25 cellular contexts compared by ENCODE assay signal in genomic region chr5:76555114-76555513, GRCh38.
A peak's percentile ranks its signal among the peaks of the same experiment; 100 is the strongest.
DNase-seq lines count a peak whose midpoint lies in the region; ATAC-seq and TF ChIP-seq lines count a peak whose summit lies in the region.
"Had no signal": no experiment of that assay in that cellular context is flagged by ENCODE, and none has a peak within 500 bp of the region (broad histone marks: within the 10 kb centered on the region; RNA-seq: fewer than 3 reads in every experiment).

No MANE protein-coding gene starts in this region.

- H3K36me3 Mint-ChIP-seq in CD8-positive, alpha-beta T cell = peaks cover 25% of the 10 kb centered on the region
- peaks cover 12% of the 10 kb centered on the region for H3K36me3 Mint-ChIP-seq in activated T-helper 1 cell treated with anti-CD3 and anti-CD28 coated beads, Interleukin-12 subunit alpha, Interleukin-12 subunit beta, Interleukin-2, Interleukin-4 antibody, amounts not matched to agents 30 ng/mL and 10 ng/mL and 1 ng/mL, durations not matched to agents 14 hours and 24 hours and 36 hours (ENCODE audit: low read depth)
- peaks cover 7% of the 10 kb centered on the region for H3K36me3 Mint-ChIP-seq in natural killer cell treated with Interleukin-12 subunit alpha and Interleukin-12 subunit beta and Interleukin-15 and Interleukin-18, amount 100 ng/mL, for 72 hours

- H3K4me1 Mint-ChIP-seq in CD8-positive, alpha-beta T cell (ENCODE audit: low read depth) = peaks cover 38% of the 10 kb centered on the region
- H3K4me1 Mint-ChIP-seq in activated T-helper 1 cell treated with anti-CD3 and anti-CD28 coated beads, Interleukin-12 subunit alpha, Interleukin-12 subunit beta, Interleukin-2, Interleukin-4 antibody, amounts not matched to agents 30 ng/mL and 10 ng/mL and 1 ng/mL, durations not matched to agents 14 hours and 24 hours and 36 hours (ENCODE audit: low read depth) = peaks cover 48% of the 10 kb centered on the region
- peaks cover 58 to 70% of the 10 kb centered on the region in 2 donors for H3K4me1 Mint-ChIP-seq in natural killer cell treated with Interleukin-12 subunit alpha and Interleukin-12 subunit beta and Interleukin-15 and Interleukin-18, amount 100 ng/mL, for 72 hours (ENCODE audit: low read depth in 2 of 2)

- POLR2A ChIA-PET in CD8-positive, alpha-beta T cell (lab: Charles Lee) = no interaction called here

- H3K27me3 Mint-ChIP-seq in CD8-positive, alpha-beta T cell (ENCODE audit: low read depth) = no peaks in the 10 kb centered on the region
- H3K27me3 Mint-ChIP-seq in activated T-helper 1 cell treated with anti-CD3 and anti-CD28 coated beads, Interleukin-12 subunit alpha, Interleukin-12 subunit beta, Interleukin-2, Interleukin-4 antibody, amounts not matched to agents 30 ng/mL and 10 ng/mL and 1 ng/mL, durations not matched to agents 14 hours and 24 hours and 36 hours (ENCODE audit: insufficient read depth) = no peaks in the 10 kb centered on the region
- H3K27me3 Mint-ChIP-seq in natural killer cell treated with Interleukin-12 subunit alpha and Interleukin-12 subunit beta and Interleukin-15 and Interleukin-18, amount 100 ng/mL, for 72 hours = no peaks in the 10 kb centered on the region

- H3K9me3 ChIP-seq in CD8-positive, alpha-beta T cell (ENCODE audit: low read length) = no peaks in the 10 kb centered on the region
- H3K9me3 ChIP-seq in thyroid gland = no peaks in the 10 kb centered on the region

- no peak for TF ChIP-seq POLR2A in thyroid gland (IDR thresholded peaks at IDR 0.05)

- H3K4me1 ChIP-seq in CD8-positive, alpha-beta T cell (ENCODE audit: insufficient read depth, low read length) = no peaks in the 10 kb centered on the region
- peaks cover 0 to 14% of the 10 kb centered on the region in 2 donors for H3K4me1 ChIP-seq in thyroid gland

- H3K4me3 Mint-ChIP-seq in CD8-positive, alpha-beta T cell = no peak overlapping the region
- H3K4me3 Mint-ChIP-seq in activated T-helper 1 cell treated with anti-CD3 and anti-CD28 coated beads, Interleukin-12 subunit alpha, Interleukin-12 subunit beta, Interleukin-2, Interleukin-4 antibody, amounts not matched to agents 30 ng/mL and 10 ng/mL and 1 ng/mL, durations not matched to agents 14 hours and 24 hours and 36 hours = no peak overlapping the region
- H3K4me3 Mint-ChIP-seq in natural killer cell treated with Interleukin-12 subunit alpha and Interleukin-12 subunit beta and Interleukin-15 and Interleukin-18, amount 100 ng/mL, for 72 hours = peak overlapping the region; percentile 28

- no peak overlapping the region for H3K4me3 ChIP-seq in CD8-positive, alpha-beta T cell (ENCODE audit: low read depth, low read length)
- no peak overlapping the region for H3K4me3 ChIP-seq in thyroid gland (replicated peaks in 1 of 3)
- H3K4me3 ChIP-seq: BLaER1 treated with 17β-estradiol and CSF1 and Interleukin-3, amounts not matched to agents 10 nM and 100 nM had no signal

- H3K27me3 ChIP-seq in CD8-positive, alpha-beta T cell (ENCODE audit: insufficient read depth, low read length) = no peaks in the 10 kb centered on the region
- no peaks in the 10 kb centered on the region for H3K27me3 ChIP-seq in thyroid gland
- H3K27me3 ChIP-seq: BLaER1 treated with 17β-estradiol and CSF1 and Interleukin-3, amounts not matched to agents 10 nM and 100 nM had no signal

- CTCF ChIA-PET in CD8-positive, alpha-beta T cell (lab: Charles Lee) = no interaction called here

- H3K27ac ChIP-seq in CD8-positive, alpha-beta T cell (ENCODE audit: low read depth, low read length) = no peak overlapping the region
- H3K27ac ChIP-seq in thyroid gland = no peak overlapping the region
- H3K27ac ChIP-seq: 22Rv1; BLaER1 treated with 17β-estradiol and CSF1 and Interleukin-3, amounts not matched to agents 10 nM and 100 nM; HL-60 had no signal

- peak overlapping the region; percentile 7 for H3K27ac Mint-ChIP-seq in CD8-positive, alpha-beta T cell
- H3K27ac Mint-ChIP-seq in activated T-helper 1 cell treated with anti-CD3 and anti-CD28 coated beads, Interleukin-12 subunit alpha, Interleukin-12 subunit beta, Interleukin-2, Interleukin-4 antibody, amounts not matched to agents 30 ng/mL and 10 ng/mL and 1 ng/mL, durations not matched to agents 14 hours and 24 hours and 36 hours = peak overlapping the region; percentile 31
- H3K27ac Mint-ChIP-seq in natural killer cell treated with Interleukin-12 subunit alpha and Interleukin-12 subunit beta and Interleukin-15 and Interleukin-18, amount 100 ng/mL, for 72 hours = peak overlapping the region; percentile 75 to 76

- ATAC-seq in activated CD4-positive, CD25-positive, alpha-beta regulatory T cell treated with anti-CD3 and anti-CD28 coated beads, Interleukin-2, amount 50 U/mL, for 24 hours = peak; percentile 44 to 58
- ATAC-seq in CD8-positive, alpha-beta T cell = no peak
- peak; percentile 63 to 78 for ATAC-seq in natural killer cell treated with Interleukin-12 subunit alpha and Interleukin-12 subunit beta and Interleukin-15 and Interleukin-18, amount 100 ng/mL, for 72 hours
- ATAC-seq in HG03442 (IDR thresholded peaks at IDR 0.05; ENCODE audit: unreplicated experiment) = no peak
- ATAC-seq: Panc1, SK-N-SH treated with all-trans-retinoic acid at 6 μM for 48 hours had no signal

- intact Hi-C loops in CD8-positive, alpha-beta T cell (cut with DNase I, micrococcal nuclease) = no loop called here
- intact Hi-C loops in activated T-helper 1 cell treated with anti-CD3 and anti-CD28 coated beads, Interleukin-12 subunit alpha, Interleukin-12 subunit beta, Interleukin-2, Interleukin-4 antibody, amounts not matched to agents 30 ng/mL and 10 ng/mL and 1 ng/mL, durations not matched to agents 14 hours and 24 hours and 36 hours (cut with micrococcal nuclease) = no loop called here
- intact Hi-C loops in thyroid gland (cut with DNase I) = no loop called here

- H3K36me3 ChIP-seq in CD8-positive, alpha-beta T cell (ENCODE audit: insufficient read depth, low read length) = no peaks in the 10 kb centered on the region
- H3K36me3 ChIP-seq in thyroid gland = no peaks in the 10 kb centered on the region

- TF ChIP-seq CTCF in CD8-positive, alpha-beta T cell (IDR thresholded peaks at IDR 0.05) = no peak
- no peak for TF ChIP-seq CTCF in thyroid gland (IDR thresholded peaks at IDR 0.05)

- WGBS in thyroid gland, 2 donors = 92 to 93% methylated on average over 4 of the region's 4 CpGs

- DNase-seq in activated CD4-positive, CD25-positive, alpha-beta regulatory T cell treated with anti-CD3 and anti-CD28 coated beads, Interleukin-2, amount 50 U/mL, for 72 hours = no peak
- no peak for DNase-seq in CD8-positive, alpha-beta T cell
- DNase-seq in activated T-helper 1 cell treated with anti-CD3 and anti-CD28 coated beads, Interleukin-12 subunit alpha, Interleukin-12 subunit beta, Interleukin-2, Interleukin-4 antibody, amounts not matched to agents 30 ng/mL and 10 ng/mL and 1 ng/mL, durations not matched to agents 14 hours and 24 hours and 36 hours (ENCODE audit: low spot score) = no peak
- DNase-seq in natural killer cell treated with Interleukin-12 subunit alpha and Interleukin-12 subunit beta and Interleukin-15 and Interleukin-18, amount 100 ng/mL, for 72 hours (ENCODE audit: low spot score) = no peak
- DNase-seq in NAMALWA (ENCODE audit: low spot score) (no peak), thyroid gland (no peak)
- DNase-seq: ACHN; EL; GF-D8; H7; KBM-7; NCI-H1092 treated with DMSO at 0.1 percent for 48 hours; NCI-H146; NCI-H2029 treated with DMSO at 0.1 percent for 48 hours; NCI-H226; NCI-H510A treated with DMSO at 0.1 percent for 48 hours; NCI-H774; NK-92 treated with Interleukin-12 subunit alpha and Interleukin-12 subunit beta, amount 100 ng/mL, for 24 hours had no signal

- no peaks in the 10 kb centered on the region for H3K9me3 Mint-ChIP-seq in CD8-positive, alpha-beta T cell
- no peaks in the 10 kb centered on the region for H3K9me3 Mint-ChIP-seq in activated T-helper 1 cell treated with anti-CD3 and anti-CD28 coated beads, Interleukin-12 subunit alpha, Interleukin-12 subunit beta, Interleukin-2, Interleukin-4 antibody, amounts not matched to agents 30 ng/mL and 10 ng/mL and 1 ng/mL, durations not matched to agents 14 hours and 24 hours and 36 hours
- no peaks in the 10 kb centered on the region for H3K9me3 Mint-ChIP-seq in natural killer cell treated with Interleukin-12 subunit alpha and Interleukin-12 subunit beta and Interleukin-15 and Interleukin-18, amount 100 ng/mL, for 72 hours

Comparison
In these comparisons a context has a peak if more than half of its experiments do, and no peak if none do; other contexts are left out.
1. ATAC-seq: peak in activated CD4-positive, CD25-positive, alpha-beta regulatory T cell treated with anti-CD3 and anti-CD28 coated beads, Interleukin-2, amount 50 U/mL, for 24 hours (2 of 2) and natural killer cell treated with Interleukin-12 subunit alpha and Interleukin-12 subunit beta and Interleukin-15 and Interleukin-18, amount 100 ng/mL, for 72 hours (2 of 2); none in CD8-positive, alpha-beta T cell (single experiment) and HG03442 (single experiment).
2. H3K27ac Mint-ChIP-seq: peak in every context shown above with its lines; median percentile 76 in natural killer cell treated with Interleukin-12 subunit alpha and Interleukin-12 subunit beta and Interleukin-15 and Interleukin-18, amount 100 ng/mL, for 72 hours; 31 in activated T-helper 1 cell treated with anti-CD3 and anti-CD28 coated beads, Interleukin-12 subunit alpha, Interleukin-12 subunit beta, Interleukin-2, Interleukin-4 antibody, amounts not matched to agents 30 ng/mL and 10 ng/mL and 1 ng/mL, durations not matched to agents 14 hours and 24 hours and 36 hours; 7 in CD8-positive, alpha-beta T cell.